In genomic region chr21:45332415-45332814, GRCh38 we compare ENCODE assay signal across 1 cellular context.
TF ChIP-seq lines count a peak whose summit lies in the region.

No MANE protein-coding gene starts in this region.

TF ChIP-seq in K562, 482 proteins besides CTCF, POLR2A, EP300 and RAD21:
- no peak for TF ChIP-seq TOE1 (IDR thresholded peaks at IDR 0.05; ENCODE audit: borderline replicate concordance)
- TF ChIP-seq TOE1 (CRISPR knock-in tag; IDR thresholded peaks at IDR 0.05; ENCODE audit: borderline replicate concordance, low read depth) = no peak
- TF ChIP-seq LARP7 (IDR thresholded peaks at IDR 0.05) = 0 out of 2 replicates have a peak, but pooled peaks have one; percentile 46
- no peak for TF ChIP-seq ZNF551 (CRISPR knock-in tag; IDR thresholded peaks at IDR 0.05)
- TF ChIP-seq EZH2 (IDR thresholded peaks at IDR 0.05; ENCODE audit: borderline replicate concordance, low read depth, low read length) = peak; percentile 68; the same call in 1 of the 2 replicates
- TF ChIP-seq KHSRP (IDR thresholded peaks at IDR 0.05) = no peak
- peak in 1 of 2 experiments; percentile 48; a peak in 1 of 4 replicates for TF ChIP-seq MLLT1 (IDR thresholded peaks at IDR 0.05)
- 0 out of 2 replicates have a peak, but pooled peaks have one; percentile 16 for TF ChIP-seq EHMT2 (IDR thresholded peaks at IDR 0.05)
- TF ChIP-seq MEF2A (IDR thresholded peaks at IDR 0.05; ENCODE audit: control insufficient read depth, low read depth, low read length) = no peak
- TF ChIP-seq ZBTB2 (IDR thresholded peaks at IDR 0.05) = 0 out of 2 replicates have a peak, but pooled peaks have one; percentile 46
- peak; percentile 87 for TF ChIP-seq MCM3 (IDR thresholded peaks at IDR 0.05)
- TF ChIP-seq HDAC1 (IDR thresholded peaks at IDR 0.05) = peak in 1 of 2 experiments; percentile 46; a peak in 1 of 4 replicates
- TF ChIP-seq MCM7 (IDR thresholded peaks at IDR 0.05) = 0 out of 4 replicates have a peak, but pooled peaks of 1 of the 2 experiments have one; percentile 59
- TF ChIP-seq KLF13 (tag; IDR thresholded peaks at IDR 0.05; ENCODE audit: borderline replicate concordance, low read depth) = no peak
- TF ChIP-seq SMARCA5 (IDR thresholded peaks at IDR 0.05) = 0 out of 2 replicates have a peak, but pooled peaks have one; percentile 21
TF ChIP-seq in K562: peak in this region for 9.
